In genomic region chr7:100662377-100662776, GRCh38 we compare ENCODE assay signal across 18 cellular contexts. TPM values are rescaled to one million over a fixed set of nuclear protein-coding genes. Genes with fewer than 3 reads are reported as not detected.
A peak's percentile ranks its signal among the peaks of the same experiment; 100 is the strongest.
DNase-seq lines count a peak whose midpoint lies in the region; ATAC-seq and TF ChIP-seq lines count a peak whose summit lies in the region.
"Had no signal": no experiment of that assay in that cellular context is flagged by ENCODE, and none has a peak within 500 bp of the region (broad histone marks: within the 10 kb centered on the region; RNA-seq: fewer than 3 reads in every experiment).

No MANE protein-coding gene starts in this region.

- no peak overlapping the region; the same call in 1 of the 2 replicates for H3K27ac ChIP-seq in HCT116 (ENCODE audit: low read depth, low read length)
- no peak overlapping the region for H3K27ac ChIP-seq in gastroesophageal sphincter
- H3K27ac ChIP-seq: C4-2B, SK-N-MC had no signal

- H3K79me2 ChIP-seq in HCT116 (ENCODE audit: insufficient read depth, low read length), result no peaks in the 10 kb centered on the region

- H2AFZ ChIP-seq in HCT116 (ENCODE audit: low read depth, low read length, poor library complexity, severe bottlenecking), result no peak overlapping the region

- WGBS in gastroesophageal sphincter (ENCODE audit: low coverage in 1 of 2), 2 donors, result 75 to 77% methylated on average over 5 of the region's 10 CpGs

- BruUV-seq in HCT116 (replicated peaks; lab: Mats Ljungman, UMichigan), result no TSS peak

- no peak for TF ChIP-seq RAD21 in HCT116 (IDR thresholded peaks at IDR 0.05; ENCODE audit: low read depth)

- no peak overlapping the region for H3K9ac ChIP-seq in HCT116 (ENCODE audit: low read length)

- TF ChIP-seq POLR2A in HCT116 (IDR thresholded peaks at IDR 0.05; ENCODE audit: borderline replicate concordance, extremely low read depth, insufficient read depth, insufficient read length) (no peak), gastroesophageal sphincter (IDR thresholded peaks at IDR 0.05) (no peak)

- RAD21 ChIA-PET in HCT116 (lab: Charles Lee; ENCODE audit: low non-redundant PET in 1 of 2, low total read pairs in 2 of 2, uncharacterized antibody in 2 of 2, unreplicated experiment in 2 of 2), result no interaction called here

- H3K36me3 ChIP-seq in HCT116 (ENCODE audit: control insufficient read depth in 1 of 2, insufficient read depth in 2 of 2, low read length in 2 of 2), result no peaks in the 10 kb centered on the region
- H3K36me3 ChIP-seq in gastroesophageal sphincter, result no peaks in the 10 kb centered on the region

- H4K20me1 ChIP-seq in HCT116 (ENCODE audit: insufficient read depth), result no peaks in the 10 kb centered on the region

- no peaks in the 10 kb centered on the region for H3K9me2 ChIP-seq in HCT116 (ENCODE audit: insufficient read depth)

- H3K9me3 ChIP-seq in HCT116 (ENCODE audit: control insufficient read depth in 1 of 2, insufficient read depth in 1 of 2, low read depth in 1 of 2, low read length in 2 of 2) (no peaks in the 10 kb centered on the region), gastroesophageal sphincter (no peaks in the 10 kb centered on the region)

- peak overlapping the region in 1 of 2 experiments; percentile 22; a peak in 1 of 4 replicates for H3K4me3 ChIP-seq in HCT116 (replicated peaks in 1 of 2; ENCODE audit: low read depth in 1 of 2, low read length in 2 of 2)
- no peak overlapping the region for H3K4me3 ChIP-seq in gastroesophageal sphincter
- H3K4me3 ChIP-seq: SK-N-MC had no signal

- CTCF ChIA-PET in HCT116 (lab: Charles Lee), result interaction anchor here (0.8 kb wide), 1 partner anchor 30 kb away, joined by 3 read pairs; no protein-coding TSS in a partner anchor

- H3K4me1 ChIP-seq in HCT116 (ENCODE audit: control insufficient read depth in 1 of 2, insufficient read depth in 2 of 2, low read length in 2 of 2) (peaks cover 10 to 17% of the 10 kb centered on the region in 2 experiments; a peak in 3 of 4 replicates), gastroesophageal sphincter (no peaks in the 10 kb centered on the region)

- DNase-seq in DMS79 (lab: John Stamatoyannopoulos, UW) (peak; percentile 17), HCT116 (ENCODE audit: low read depth, low spot score) (no peak), NCI-H69 (lab: John Stamatoyannopoulos, UW) (peak; percentile 19), left lobe of liver (ENCODE audit: low spot score) (no peak), inferior parietal cortex (ENCODE audit: extremely low spot score) (no peak)
- DNase-seq: Kasumi-1, MM.1S, NCI-H1092, NCI-H1436 treated with DMSO at 0.1 percent for 48 hours, NCI-H2081, NCI-H446, SHP77 had no signal

- H3K4me2 ChIP-seq in HCT116 (ENCODE audit: low read length), result peak overlapping the region; percentile 50

- POLR2A ChIA-PET in HCT116 (lab: Charles Lee), result interaction anchor here (1.9 kb wide), 1 partner anchor 76 kb away, joined by 4 read pairs; the partner anchor contains the start of gene FBXO24

- ATAC-seq in HCT116, result peak; percentile 73
- peak; percentile 65 for ATAC-seq in left lobe of liver
- no peak for ATAC-seq in GM21619 (IDR thresholded peaks at IDR 0.05; ENCODE audit: unreplicated experiment)
- no peak for ATAC-seq in gastroesophageal sphincter

- TF ChIP-seq CTCF in HCT116 (IDR thresholded peaks at IDR 0.05 in 2 of 3, conservative IDR thresholded peaks at IDR 0.05 in 1 of 3; ENCODE audit: borderline replicate concordance in 1 of 3, insufficient read depth in 1 of 3, low read depth in 2 of 3, low read length in 2 of 3) (no peak), gastroesophageal sphincter (IDR thresholded peaks at IDR 0.05) (no peak)

- H3K27me3 ChIP-seq in HCT116 (ENCODE audit: insufficient read depth, low read length), result no peaks in the 10 kb centered on the region
- peaks cover 30% of the 10 kb centered on the region for H3K27me3 ChIP-seq in gastroesophageal sphincter

- intact Hi-C loops in HCT116 (cut with micrococcal nuclease), result no loop called here

- TF ChIP-seq EP300 in gastroesophageal sphincter (IDR thresholded peaks at IDR 0.05), result no peak

TF ChIP-seq in HCT116, 20 proteins besides CTCF, POLR2A, EP300 and RAD21:
- TF ChIP-seq EGR1 (IDR thresholded peaks at IDR 0.05; ENCODE audit: low read depth), result no peak
- TF ChIP-seq, protein P1, sequence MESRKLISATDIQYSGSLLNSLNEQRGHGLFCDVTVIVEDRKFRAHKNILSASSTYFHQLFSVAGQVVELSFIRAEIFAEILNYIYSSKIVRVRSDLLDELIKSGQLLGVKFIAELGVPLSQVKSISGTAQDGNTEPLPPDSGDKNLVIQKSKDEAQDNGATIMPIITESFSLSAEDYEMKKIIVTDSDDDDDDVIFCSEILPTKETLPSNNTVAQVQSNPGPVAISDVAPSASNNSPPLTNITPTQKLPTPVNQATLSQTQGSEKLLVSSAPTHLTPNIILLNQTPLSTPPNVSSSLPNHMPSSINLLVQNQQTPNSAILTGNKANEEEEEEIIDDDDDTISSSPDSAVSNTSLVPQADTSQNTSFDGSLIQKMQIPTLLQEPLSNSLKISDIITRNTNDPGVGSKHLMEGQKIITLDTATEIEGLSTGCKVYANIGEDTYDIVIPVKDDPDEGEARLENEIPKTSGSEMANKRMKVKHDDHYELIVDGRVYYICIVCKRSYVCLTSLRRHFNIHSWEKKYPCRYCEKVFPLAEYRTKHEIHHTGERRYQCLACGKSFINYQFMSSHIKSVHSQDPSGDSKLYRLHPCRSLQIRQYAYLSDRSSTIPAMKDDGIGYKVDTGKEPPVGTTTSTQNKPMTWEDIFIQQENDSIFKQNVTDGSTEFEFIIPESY (IDR thresholded peaks at IDR 0.05; ENCODE audit: extremely low read depth, insufficient replicate concordance, low read length), result no peak
- TF ChIP-seq ZFX (IDR thresholded peaks at IDR 0.05), result no peak
- TF ChIP-seq EZH2 (IDR thresholded peaks at IDR 0.05), result no peak
- TF ChIP-seq FOSL1 (IDR thresholded peaks at IDR 0.05; ENCODE audit: low read depth), result no peak
- TF ChIP-seq CEBPB (IDR thresholded peaks at IDR 0.05; ENCODE audit: low read depth), result no peak
- no peak for TF ChIP-seq CBX3 (IDR thresholded peaks at IDR 0.05; ENCODE audit: low read depth)
- TF ChIP-seq, protein P2, sequence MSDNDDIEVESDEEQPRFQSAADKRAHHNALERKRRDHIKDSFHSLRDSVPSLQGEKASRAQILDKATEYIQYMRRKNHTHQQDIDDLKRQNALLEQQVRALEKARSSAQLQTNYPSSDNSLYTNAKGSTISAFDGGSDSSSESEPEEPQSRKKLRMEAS (IDR thresholded peaks at IDR 0.05), result no peak
- no peak for TF ChIP-seq YY1 (IDR thresholded peaks at IDR 0.05; ENCODE audit: extremely low read depth, insufficient replicate concordance, low read depth, low read length)
- TF ChIP-seq SP1 (IDR thresholded peaks at IDR 0.05; ENCODE audit: low read depth), result no peak
- no peak for TF ChIP-seq ELF1 (IDR thresholded peaks at IDR 0.05; ENCODE audit: borderline replicate concordance, low read depth)
- no peak for TF ChIP-seq REST (IDR thresholded peaks at IDR 0.05; ENCODE audit: low read depth)
- no peak for TF ChIP-seq SRF (IDR thresholded peaks at IDR 0.05; ENCODE audit: low read depth)
- no peak for TF ChIP-seq JUND (IDR thresholded peaks at IDR 0.05)
- TF ChIP-seq POLR2AphosphoS5 (IDR thresholded peaks at IDR 0.05; ENCODE audit: low read depth, low read length), result no peak
- no peak for TF ChIP-seq TCF7L2 (IDR thresholded peaks at IDR 0.05; ENCODE audit: borderline replicate concordance, extremely low read depth, insufficient read depth, insufficient read length)

RNA-seq across cellular contexts. Expression of gene ACTL6B, which starts 6.1 kb away (rescaled TPM):
- not detected for total RNA-seq in HCT116 (2021; ENCODE audit: unreplicated experiment)
- polyA plus RNA-seq in HCT116 (2012), result not detected in 2 replicates
- not detected for total RNA-seq in left lobe of liver
- 1 to 10 TPM in 1 of 4 donors, not detected in 3; 2.2 TPM for total RNA-seq in gastroesophageal sphincter
- total RNA-seq: H4, OCI-LY7 had no signal

RNA-seq across cellular contexts. Expression of gene GNB2, which starts 11.2 kb away (rescaled TPM):
- total RNA-seq in HCT116 (2021; ENCODE audit: unreplicated experiment), result 246 TPM
- 302 and 394 TPM in 2 replicates for polyA plus RNA-seq in HCT116 (2012)
- 80.9 TPM for total RNA-seq in left lobe of liver
- total RNA-seq in gastroesophageal sphincter, result 100 to 1,000 TPM; 124 to 217 (median 162) TPM

RNA-seq across cellular contexts. Expression of gene TFR2, which starts 21.0 kb away (rescaled TPM):
- total RNA-seq in HCT116 (2021; ENCODE audit: unreplicated experiment) (11.8 TPM), left lobe of liver (689 TPM), gastroesophageal sphincter (1 to 10 TPM in 1 of 4 donors, not detected in 3; 1.6 TPM)
- polyA plus RNA-seq in HCT116 (2012), result 9.7 and 10.9 TPM in 2 replicates

RNA-seq across cellular contexts. Expression of gene GIGYF1, which starts 31.7 kb away (rescaled TPM):
- 59.7 TPM for total RNA-seq in HCT116 (2021; ENCODE audit: unreplicated experiment)
- 24.5 and 26.8 TPM in 2 replicates for polyA plus RNA-seq in HCT116 (2012)
- 21.6 TPM for total RNA-seq in left lobe of liver
- 10 to 100 TPM; 20.4 to 43.3 (median 31.0) TPM for total RNA-seq in gastroesophageal sphincter

RNA-seq across cellular contexts. Expression of gene POP7, which starts 43.5 kb away (rescaled TPM):
- total RNA-seq in HCT116 (2021; ENCODE audit: unreplicated experiment), result 67.5 TPM
- 61.4 and 77.5 TPM in 2 replicates for polyA plus RNA-seq in HCT116 (2012)
- total RNA-seq in left lobe of liver, result 28.5 TPM
- total RNA-seq in gastroesophageal sphincter, result 10 to 100 TPM; 31.4 to 40.6 (median 33.2) TPM

Comparison
In these comparisons a context has a peak if more than half of its experiments do, and no peak if none do; other contexts are left out.
1. DNase-seq: peak in DMS79 (single experiment) and NCI-H69 (single experiment); none in HCT116 (single experiment), left lobe of liver (single experiment) and inferior parietal cortex (single experiment).
2. ATAC-seq: peak in HCT116 (single experiment) and left lobe of liver (single experiment); none in GM21619 (single experiment) and gastroesophageal sphincter (single experiment).
3. RNA of gene TFR2, which starts 21.0 kb away (total RNA-seq): 689 TPM in left lobe of liver (single experiment); 11.8 TPM in HCT116 (single experiment) and 1.6 TPM in gastroesophageal sphincter; every median in the first group is over 10 times any median in the second.